10 cellular contexts compared by ENCODE assay signal in genomic region chr6:165661416-165662001, GRCh38. TPM values are rescaled to one million over a fixed set of nuclear protein-coding genes. Genes with fewer than 3 reads are reported as not detected.
DNase-seq lines count a peak whose midpoint lies in the region; ATAC-seq, FAIRE-seq and TF ChIP-seq lines count a peak whose summit lies in the region.
"Had no signal": no experiment of that assay in that cellular context is flagged by ENCODE, and none has a peak within 500 bp of the region (broad histone marks: within the 10 kb centered on the region; RNA-seq: fewer than 3 reads in every experiment).

No MANE protein-coding gene starts in this region.

- in situ Hi-C loops in HepG2 (cut with HindIII; ENCODE audit: extremely low pct_ligation_motif_present, low pct_unique_long_range_greater_than_20kb) = no loop called here

- POLR2A ChIA-PET in HepG2 (lab: Yijun Ruan, JAX) = no interaction called here

- DNase-seq in HepG2 (ENCODE audit: low spot score) (no peak), NCI-H2029 treated with DMSO at 0.1 percent for 48 hours (lab: John Stamatoyannopoulos, UW) (no peak), H54 (ENCODE audit: insufficient read length, low spot score) (no peak)
- DNase-seq: CD4-positive, alpha-beta T cell; naive thymus-derived CD8-positive, alpha-beta T cell had no signal

- ATAC-seq in HepG2 (no peak), GM19324 (IDR thresholded peaks at IDR 0.05; ENCODE audit: low FRiP score, unreplicated experiment) (no peak), HG02840 (IDR thresholded peaks at IDR 0.05; ENCODE audit: low FRiP score, unreplicated experiment) (no peak)
- ATAC-seq: naive thymus-derived CD8-positive, alpha-beta T cell had no signal

- no peak overlapping the region for H3K4me2 ChIP-seq in HepG2 (ENCODE audit: low read depth, low read length)
- peak overlapping the region; percentile 46 for H3K4me2 ChIP-seq in neural cell (ENCODE audit: low read length)

- BruUV-seq in HepG2 (replicated peaks; lab: Mats Ljungman, UMichigan) = no TSS peak

- H2AFZ ChIP-seq in HepG2 (ENCODE audit: low read length) = no peak overlapping the region
- peak overlapping the region; percentile 85 for H2AFZ ChIP-seq in neural cell (ENCODE audit: low read depth, low read length)

- CTCF ChIA-PET in HepG2 (lab: Yijun Ruan, JAX; ENCODE audit: low intra/inter-chr PET ratio, low total read pairs) = no interaction called here

- H3K27ac ChIP-seq in liver (ENCODE audit: low read depth in 1 of 2, low read length in 2 of 2) (peak overlapping the region; percentile 33 to 61), HepG2 (ENCODE audit: extremely low read length, insufficient read depth, low read length) (no peak overlapping the region), esophagus (ENCODE audit: low read depth in 2 of 2, low read length in 1 of 2) (peak overlapping the region in 1 of 2 donors; percentile 9), neural cell (ENCODE audit: low read length) (peak overlapping the region; percentile 88)

- TF ChIP-seq POLR2A in HepG2 (IDR thresholded peaks at IDR 0.05; ENCODE audit: insufficient read depth in 1 of 2, low read depth in 2 of 2, low read length in 2 of 2) (no peak), H54 (IDR thresholded peaks at IDR 0.05; ENCODE audit: low read depth, low read length) (no peak)

- H3K79me2 ChIP-seq in HepG2 (ENCODE audit: insufficient read depth, low read length) (no peaks in the 10 kb centered on the region), neural cell (replicated peaks; ENCODE audit: insufficient read depth, low read length) (peaks cover 51% of the 10 kb centered on the region)

- H3K9ac ChIP-seq in liver (ENCODE audit: low read depth in 1 of 2, low read length in 2 of 2) (no peak overlapping the region), HepG2 (ENCODE audit: insufficient read depth, low read depth, low read length) (no peak overlapping the region), neural cell (ENCODE audit: low read length) (peak overlapping the region; percentile 95)

- intact Hi-C loops in HepG2 (cut with micrococcal nuclease; ENCODE audit: unreplicated experiment) = no loop called here

- no peak for TF ChIP-seq CTCF in liver (IDR thresholded peaks at IDR 0.05; ENCODE audit: low read depth, low read length, missing input control)
- no peak for TF ChIP-seq CTCF in HepG2 (CRISPR knock-in tag; IDR thresholded peaks at IDR 0.05)
- TF ChIP-seq CTCF in neural cell (IDR thresholded peaks at IDR 0.05; ENCODE audit: poor library complexity, severe bottlenecking) = no peak

- WGBS in liver = 4% methylated on average over 49 of the region's 49 CpGs
- 58% methylated on average over 48 of the region's 49 CpGs for WGBS in HepG2 (ENCODE audit: low lambda C conversion rate)
- whole genome bisulfite sequencing in esophagus, 2 donors = 1% methylated on average over 46 to 49 of the region's 49 CpGs

- FAIRE-seq in HepG2 (lab: Jason Lieb, UNC) (no peak), H54 (lab: Jason Lieb, UNC) (no peak)

- H3K4me3 ChIP-seq in liver (ENCODE audit: low read depth in 1 of 3, low read length in 3 of 3) (peak overlapping the region in 2 of 3 donors; percentile 52 to 60), HepG2 (replicated peaks in 1 of 3; ENCODE audit: insufficient read depth in 1 of 3, low read depth in 2 of 3, low read length in 3 of 3) (no peak overlapping the region), esophagus (ENCODE audit: low read depth in 1 of 2, low read length in 2 of 2) (peak overlapping the region; percentile 38 to 59), neural cell (ENCODE audit: low read length) (peak overlapping the region; percentile 99)

- peaks cover 0 to 26% (median 9%) of the 10 kb centered on the region in 4 donors for H3K27me3 ChIP-seq in liver (ENCODE audit: control insufficient read depth in 4 of 4, insufficient read depth in 4 of 4, low read length in 3 of 4)
- H3K27me3 ChIP-seq in HepG2 (ENCODE audit: control insufficient read depth in 1 of 2, insufficient read depth in 2 of 2, low read length in 2 of 2) = peaks cover 14 to 62% of the 10 kb centered on the region in 2 experiments
- peaks cover 10 to 22% of the 10 kb centered on the region in 2 donors for H3K27me3 ChIP-seq in esophagus (ENCODE audit: control insufficient read depth in 1 of 2, insufficient read depth in 2 of 2, low read length in 2 of 2)
- H3K27me3 ChIP-seq in neural cell (ENCODE audit: insufficient read depth, low read depth, low read length) = peaks cover 34% of the 10 kb centered on the region

- no peak for TF ChIP-seq RAD21 in liver (IDR thresholded peaks at IDR 0.05)
- no peak for TF ChIP-seq RAD21 in HepG2 (CRISPR knock-in tag; IDR thresholded peaks at IDR 0.05)
- TF ChIP-seq RAD21 in neural cell (conservative IDR thresholded peaks at IDR 0.05) = no peak

- H3K9me2 ChIP-seq in neural cell (ENCODE audit: insufficient read depth, low read length) = no peaks in the 10 kb centered on the region

- H3K4me1 ChIP-seq in liver (ENCODE audit: control insufficient read depth in 4 of 4, insufficient read depth in 4 of 4, low read length in 3 of 4) (peaks cover 21 to 44% (median 34%) of the 10 kb centered on the region in 4 donors), HepG2 (ENCODE audit: insufficient read depth, low read length) (no peaks in the 10 kb centered on the region), esophagus (ENCODE audit: control insufficient read depth in 2 of 2, insufficient read depth in 2 of 2, low read length in 1 of 2) (peaks cover 4 to 20% of the 10 kb centered on the region in 2 donors)

- H3K36me3 ChIP-seq in liver (ENCODE audit: control insufficient read depth in 4 of 4, insufficient read depth in 3 of 4, low read depth in 1 of 4, low read length in 3 of 4) (no peaks in the 10 kb centered on the region), HepG2 (replicated peaks in 1 of 2; ENCODE audit: control insufficient read depth in 1 of 2, insufficient read depth in 2 of 2, low read length in 2 of 2) (no peaks in the 10 kb centered on the region), esophagus (ENCODE audit: control insufficient read depth in 2 of 2, insufficient read depth in 2 of 2, low read length in 1 of 2) (no peaks in the 10 kb centered on the region), neural cell (ENCODE audit: insufficient read depth, low read length) (no peaks in the 10 kb centered on the region)

- no peaks in the 10 kb centered on the region for H4K20me1 ChIP-seq in HepG2 (ENCODE audit: insufficient read depth, low read length)
- no peaks in the 10 kb centered on the region for H4K20me1 ChIP-seq in neural cell (ENCODE audit: insufficient read depth)

- peaks cover 12% of the 10 kb centered on the region for H3F3A ChIP-seq in neural cell (ENCODE audit: insufficient read depth, low read length, poor library complexity, severe bottlenecking)

- H3K9me3 ChIP-seq in liver (ENCODE audit: control insufficient read depth in 4 of 4, low read length in 3 of 4) (no peaks in the 10 kb centered on the region), HepG2 (ENCODE audit: low read length) (no peaks in the 10 kb centered on the region), esophagus (ENCODE audit: control insufficient read depth in 2 of 2, insufficient read depth in 1 of 2, low read depth in 1 of 2, low read length in 1 of 2) (no peaks in the 10 kb centered on the region), neural cell (ENCODE audit: low read length) (no peaks in the 10 kb centered on the region)

- TF ChIP-seq EP300 in HepG2 (IDR thresholded peaks at IDR 0.05; ENCODE audit: low read depth in 2 of 2, low read length in 2 of 2) = no peak
- TF ChIP-seq EP300 in HepG2 (CRISPR knock-in tag; IDR thresholded peaks at IDR 0.05; ENCODE audit: borderline replicate concordance) = no peak
- no peak for TF ChIP-seq EP300 in neural cell (conservative IDR thresholded peaks at IDR 0.05; ENCODE audit: poor library complexity, severe bottlenecking)

TF ChIP-seq in liver, 16 proteins besides CTCF, POLR2A, EP300 and RAD21 (continues in another document):
- TF ChIP-seq, protein P1, sequence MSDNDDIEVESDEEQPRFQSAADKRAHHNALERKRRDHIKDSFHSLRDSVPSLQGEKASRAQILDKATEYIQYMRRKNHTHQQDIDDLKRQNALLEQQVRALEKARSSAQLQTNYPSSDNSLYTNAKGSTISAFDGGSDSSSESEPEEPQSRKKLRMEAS (IDR thresholded peaks at IDR 0.05) = no peak

TF ChIP-seq in HepG2, 621 proteins besides CTCF, POLR2A, EP300 and RAD21:
- TF ChIP-seq HOXA7 (CRISPR knock-in tag; IDR thresholded peaks at IDR 0.05) = no peak

TF ChIP-seq in neural cell, 6 proteins besides CTCF, POLR2A, EP300 and RAD21 (continues in another document):
- no peak for TF ChIP-seq SMC3 (conservative IDR thresholded peaks at IDR 0.05; ENCODE audit: poor library complexity)
- TF ChIP-seq MXI1 (conservative IDR thresholded peaks at IDR 0.05; ENCODE audit: poor library complexity, severe bottlenecking) = no peak
- TF ChIP-seq EZH2 (IDR thresholded peaks at IDR 0.05; ENCODE audit: borderline replicate concordance, insufficient read depth, low read length, poor library complexity, severe bottlenecking) = no peak

RNA-seq across cellular contexts. Expression of gene PDE10A, which starts 1.5 kb away (rescaled TPM):
- 1 to 10 TPM in 1 of 2 donors, under 1 TPM in 1; 0.70 to 1.7 TPM for total RNA-seq in liver
- polyA plus RNA-seq in liver = under 1 TPM; 0.20 to 0.24 TPM
- total RNA-seq in HepG2 (2016; rRNA removed; fragmentation: Illumina TruSeq; extraction: Trizol) = not detected in 2 replicates
- not detected in 2 replicates for total RNA-seq in HepG2 (2016; cell fraction: cytosol; rRNA removed; fragmentation: Illumina TruSeq; extraction: Trizol; ENCODE audit: low read depth)
- not detected in 2 replicates for total RNA-seq in HepG2 (2016; cell fraction: insoluble cytoplasmic fraction; rRNA removed; fragmentation: Illumina TruSeq; extraction: Trizol)
- not detected in 2 replicates for total RNA-seq in HepG2 (2016; cell fraction: membrane; rRNA removed; fragmentation: Illumina TruSeq; extraction: Trizol)
- total RNA-seq in HepG2 (2016; cell fraction: nucleus; rRNA removed; fragmentation: Illumina TruSeq; extraction: Trizol) = not detected in 2 replicates
- polyA plus RNA-seq in HepG2 (2011; rRNA removed) = 0.07 TPM in 1 of 2 replicates, not detected in the other
- polyA plus RNA-seq in HepG2 (2011; cell fraction: cytosol; rRNA removed) = not detected in 2 replicates
- polyA plus RNA-seq in HepG2 (2011; cell fraction: nucleus; rRNA removed) = not detected in 2 replicates
- polyA plus RNA-seq in HepG2 (2012) = not detected in 2 replicates
- polyA plus RNA-seq in HepG2 (2016; cell fraction: cytosol; fragmentation: Illumina TruSeq; extraction: Trizol; ENCODE audit: low read depth) = not detected in 2 replicates
- not detected in 2 replicates for polyA plus RNA-seq in HepG2 (2016; cell fraction: insoluble cytoplasmic fraction; fragmentation: Illumina TruSeq; extraction: Trizol; ENCODE audit: low read depth)
- not detected in 2 replicates for polyA plus RNA-seq in HepG2 (2016; cell fraction: membrane; fragmentation: Illumina TruSeq; extraction: Trizol; ENCODE audit: low read depth)
- polyA plus RNA-seq in HepG2 (2016; cell fraction: nucleus; fragmentation: Illumina TruSeq; extraction: Trizol; ENCODE audit: insufficient read depth, low read depth) = not detected in 2 replicates
- 533 TPM in 1 of 2 replicates, not detected in the other for polyA minus RNA-seq in HepG2 (2011; rRNA and poly(A)+ RNA removed; ENCODE audit: low replicate concordance)
- polyA minus RNA-seq in HepG2 (2011; cell fraction: cytosol; rRNA and poly(A)+ RNA removed) = 1.3 and 1.9 TPM in 2 replicates
- 0.37 and 1.8 TPM in 2 replicates for polyA minus RNA-seq in HepG2 (2011; cell fraction: nucleus; rRNA and poly(A)+ RNA removed)
- under 1 TPM; 0.21 to 0.28 TPM for polyA plus RNA-seq in esophagus
- 43.7 and 52.4 TPM in 2 replicates for polyA plus RNA-seq in neural cell
- polyA minus RNA-seq in neural cell = 107 and 116 TPM in 2 replicates
- total RNA-seq: CD4-positive, alpha-beta T cell; naive thymus-derived CD8-positive, alpha-beta T cell had no signal
- polyA plus RNA-seq: naive thymus-derived CD8-positive, alpha-beta T cell had no signal

Comparison
In these comparisons a context has a peak if more than half of its experiments do, and no peak if none do; other contexts are left out.
1. H3K4me3 ChIP-seq: peak in liver (2 of 3), esophagus (2 of 2) and neural cell (single experiment); none in HepG2 (0 of 3).
2. RNA of gene PDE10A, which starts 1.5 kb away (polyA plus RNA-seq): 43.7 to 52.4 TPM in neural cell; 0.21 to 0.28 TPM in esophagus, 0.20 to 0.24 TPM in liver and 0.07 TPM in HepG2; every median in the first group is over 10 times any median in the second.